8 cellular contexts compared by ENCODE assay signal in the genomic region with DNA sequence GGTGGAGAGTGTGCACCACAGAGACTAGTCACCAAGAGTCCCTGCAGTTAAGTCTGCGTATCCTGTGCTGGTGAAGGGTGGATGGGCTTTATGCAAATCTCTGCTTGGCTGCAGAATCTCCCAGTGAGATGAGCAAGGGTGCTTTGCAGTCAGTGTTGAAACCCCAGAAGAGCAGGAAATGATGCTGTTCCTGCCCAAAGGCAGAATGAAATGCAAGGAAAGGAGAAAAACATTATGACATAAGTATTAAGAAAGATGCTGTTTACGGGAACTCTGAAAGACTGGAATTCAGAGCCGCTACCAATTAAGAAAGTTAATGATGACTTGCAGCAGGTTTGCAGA. TPM values are rescaled to one million over a fixed set of nuclear protein-coding genes. Genes with fewer than 3 reads are reported as not detected.
DNase-seq lines count a peak whose midpoint lies in the region; ATAC-seq lines count a peak whose summit lies in the region.

No MANE protein-coding gene starts in this region.

- H3K9me3 ChIP-seq in skeletal muscle tissue (ENCODE audit: control insufficient read depth in 3 of 3, low read length in 3 of 3): no peaks in the 10 kb centered on the region

- POLR2A ChIA-PET in activated CD4-positive, alpha-beta T cell treated with anti-CD3 and anti-CD28 coated beads for 36 hours (lab: Charles Lee): no interaction called here

- DNase-seq in activated CD4-positive, alpha-beta T cell treated with anti-CD3 and anti-CD28 coated beads for 36 hours: peak; percentile 36
- no peak for DNase-seq in activated CD4-positive, alpha-beta T cell treated with anti-CD3 and anti-CD28 coated beads for 4 hours
- DNase-seq in RPMI7951 (ENCODE audit: low read depth): peak; percentile 17
- DNase-seq in DMS53 (lab: John Stamatoyannopoulos, UW): no peak
- DNase-seq in NCI-H510A treated with DMSO at 0.1 percent for 48 hours (lab: John Stamatoyannopoulos, UW): no peak
- no peak for DNase-seq in NCI-H774 (lab: John Stamatoyannopoulos, UW)

- H3K27me3 ChIP-seq in skeletal muscle tissue (ENCODE audit: control insufficient read depth in 3 of 3, insufficient read depth in 3 of 3, low read length in 3 of 3): no peaks in the 10 kb centered on the region

- no peak overlapping the region for H3K4me3 ChIP-seq in skeletal muscle tissue (ENCODE audit: low read length in 3 of 3)

- intact Hi-C loops in activated CD4-positive, alpha-beta T cell treated with anti-CD3 and anti-CD28 coated beads for 36 hours (cut with DNase I, micrococcal nuclease): no loop called here

- H3K27ac Mint-ChIP-seq in activated CD4-positive, alpha-beta T cell treated with anti-CD3 and anti-CD28 coated beads for 36 hours: no peak overlapping the region

- peak overlapping the region; percentile 9 for H3K27ac ChIP-seq in skeletal muscle tissue (ENCODE audit: low read depth, low read length)

- H3K4me1 Mint-ChIP-seq in activated CD4-positive, alpha-beta T cell treated with anti-CD3 and anti-CD28 coated beads for 36 hours: peaks cover 18% of the 10 kb centered on the region

- H3K4me3 Mint-ChIP-seq in activated CD4-positive, alpha-beta T cell treated with anti-CD3 and anti-CD28 coated beads for 36 hours: no peak overlapping the region

- H3K9ac ChIP-seq in skeletal muscle tissue (ENCODE audit: low read depth in 1 of 3, low read length in 3 of 3): no peak overlapping the region

- no peaks in the 10 kb centered on the region for H3K4me1 ChIP-seq in skeletal muscle tissue (ENCODE audit: control insufficient read depth in 3 of 3, insufficient read depth in 3 of 3, low read length in 3 of 3)

- CTCF ChIA-PET in activated CD4-positive, alpha-beta T cell treated with anti-CD3 and anti-CD28 coated beads for 36 hours (lab: Charles Lee): no interaction called here

- H3K36me3 Mint-ChIP-seq in activated CD4-positive, alpha-beta T cell treated with anti-CD3 and anti-CD28 coated beads for 36 hours (ENCODE audit: low read depth): no peaks in the 10 kb centered on the region

- peaks cover 10% of the 10 kb centered on the region for H3K27me3 Mint-ChIP-seq in activated CD4-positive, alpha-beta T cell treated with anti-CD3 and anti-CD28 coated beads for 36 hours

- H3K36me3 ChIP-seq in skeletal muscle tissue (ENCODE audit: control insufficient read depth in 3 of 3, insufficient read depth in 3 of 3, low read length in 3 of 3): no peaks in the 10 kb centered on the region

- ATAC-seq in activated CD4-positive, alpha-beta T cell treated with anti-CD3 and anti-CD28 coated beads for 36 hours: peak; percentile 68
- peak; percentile 61 for ATAC-seq in HG02884 (IDR thresholded peaks at IDR 0.05; ENCODE audit: unreplicated experiment)

- H3K9me3 Mint-ChIP-seq in activated CD4-positive, alpha-beta T cell treated with anti-CD3 and anti-CD28 coated beads for 36 hours (ENCODE audit: low read depth): no peaks in the 10 kb centered on the region

RNA-seq across cellular contexts. Expression of gene ACSL1, which starts 25.4 kb away (rescaled TPM):
- 10 to 100 TPM; 17.1 to 17.2 TPM for total RNA-seq in activated CD4-positive, alpha-beta T cell treated with anti-CD3 and anti-CD28 coated beads for 36 hours
- 26.4 and 34.7 TPM in 2 replicates for total RNA-seq in RPMI7951 (2014; rRNA removed; shearing (Covaris generic))
- total RNA-seq in skeletal muscle tissue: 123 TPM

Comparison
In these comparisons a context has a peak if more than half of its experiments do, and no peak if none do; other contexts are left out.
1. DNase-seq: peak in activated CD4-positive, alpha-beta T cell treated with anti-CD3 and anti-CD28 coated beads for 36 hours (single experiment) and RPMI7951 (single experiment); none in activated CD4-positive, alpha-beta T cell treated with anti-CD3 and anti-CD28 coated beads for 4 hours (0 of 2), DMS53 (single experiment), NCI-H510A treated with DMSO at 0.1 percent for 48 hours (single experiment) and NCI-H774 (single experiment).